Comparison of ENCODE assay signal across 8 cellular contexts in genomic region chr9:132141364-132141947, GRCh38. TPM values are rescaled to one million over a fixed set of nuclear protein-coding genes. Genes with fewer than 3 reads are reported as not detected.
A peak's percentile ranks its signal among the peaks of the same experiment; 100 is the strongest.
DNase-seq lines count a peak whose midpoint lies in the region; FAIRE-seq and TF ChIP-seq lines count a peak whose summit lies in the region.

No MANE protein-coding gene starts in this region.

- H3K4me3 ChIP-seq in small intestine (ENCODE audit: low read depth in 1 of 2, low read length in 2 of 2) (no peak overlapping the region), uterus (no peak overlapping the region)

- peak; percentile 85 for DNase-seq in DMS79 treated with DMSO at 0.1 percent for 48 hours (lab: John Stamatoyannopoulos, UW)
- peak; percentile 87 for DNase-seq in NCI-H2171 treated with DMSO at 0.1 percent for 48 hours (lab: John Stamatoyannopoulos, UW)
- DNase-seq in myocyte (ENCODE audit: low read depth) = peak; percentile 61
- no peak for DNase-seq in small intestine
- no peak for DNase-seq in SIG-M5 (lab: John Stamatoyannopoulos, UW)
- no peak for DNase-seq in uterus
- no peak for DNase-seq in ureter (ENCODE audit: low spot score)

- H3K9me3 Mint-ChIP-seq in dendritic cell treated with granulocyte-macrophage colony-stimulating factor and Interleukin-4, amounts not matched to agents 40 ng/mL and 50 ng/mL, for 4 days = no peaks in the 10 kb centered on the region

- H3K27ac ChIP-seq in small intestine (ENCODE audit: low read depth in 1 of 2, low read length in 1 of 2) = no peak overlapping the region
- no peak overlapping the region for H3K27ac ChIP-seq in uterus

- H3K36me3 Mint-ChIP-seq in dendritic cell treated with granulocyte-macrophage colony-stimulating factor and Interleukin-4, amounts not matched to agents 40 ng/mL and 50 ng/mL, for 4 days (ENCODE audit: low read depth) = no peaks in the 10 kb centered on the region

- 3 to 7% (median 5%) methylated on average over 24 of the region's 24 CpGs for WGBS in small intestine, 3 donors

- peak overlapping the region; percentile 64 for H3K4me3 Mint-ChIP-seq in dendritic cell treated with granulocyte-macrophage colony-stimulating factor and Interleukin-4, amounts not matched to agents 40 ng/mL and 50 ng/mL, for 4 days

- peaks cover 11% of the 10 kb centered on the region for H3K4me1 Mint-ChIP-seq in dendritic cell treated with granulocyte-macrophage colony-stimulating factor and Interleukin-4, amounts not matched to agents 40 ng/mL and 50 ng/mL, for 4 days (ENCODE audit: low read depth)

- no peaks in the 10 kb centered on the region for H3K36me3 ChIP-seq in small intestine (ENCODE audit: control insufficient read depth in 2 of 2, insufficient read depth in 2 of 2, low read length in 2 of 2)
- H3K36me3 ChIP-seq in uterus = no peaks in the 10 kb centered on the region

- H3K27me3 ChIP-seq in small intestine (ENCODE audit: control insufficient read depth in 2 of 2, insufficient read depth in 2 of 2, low read length in 2 of 2) = peaks cover 0 to 19% of the 10 kb centered on the region in 2 donors
- H3K27me3 ChIP-seq in uterus = peaks cover 0 to 22% of the 10 kb centered on the region in 2 donors

- TF ChIP-seq POLR2A in uterus (IDR thresholded peaks at IDR 0.05) = no peak

- no peak for FAIRE-seq in small intestine (lab: Jason Lieb, UNC)

- TF ChIP-seq CTCF in uterus (IDR thresholded peaks at IDR 0.05) = no peak

- H3K27me3 Mint-ChIP-seq in dendritic cell treated with granulocyte-macrophage colony-stimulating factor and Interleukin-4, amounts not matched to agents 40 ng/mL and 50 ng/mL, for 4 days = peaks cover 66% of the 10 kb centered on the region

- H3K9me3 ChIP-seq in small intestine (ENCODE audit: control insufficient read depth, low read depth) (no peaks in the 10 kb centered on the region), uterus (no peaks in the 10 kb centered on the region)

- H3K4me1 ChIP-seq in small intestine (ENCODE audit: control insufficient read depth in 2 of 2, insufficient read depth in 1 of 2, low read depth in 1 of 2, low read length in 1 of 2) (no peaks in the 10 kb centered on the region), uterus (no peaks in the 10 kb centered on the region)

- H3K27ac Mint-ChIP-seq in dendritic cell treated with granulocyte-macrophage colony-stimulating factor and Interleukin-4, amounts not matched to agents 40 ng/mL and 50 ng/mL, for 4 days = no peak overlapping the region

- intact Hi-C loops in dendritic cell treated with granulocyte-macrophage colony-stimulating factor and Interleukin-4, amounts not matched to agents 40 ng/mL and 50 ng/mL, for 4 days (cut with micrococcal nuclease) = no loop called here
- intact Hi-C loops in uterus (cut with DNase I; ENCODE audit: low total_unique reads) = no loop called here

RNA-seq across cellular contexts. Expression of gene NTNG2, which starts 20.4 kb away (rescaled TPM):
- total RNA-seq in myocyte (2.0 and 4.5 TPM in 2 replicates), uterus (1 to 10 TPM in 2 of 4 donors, not detected in 2; 1.4 to 4.4 TPM), ureter (2.2 TPM)
- 2.1 TPM for polyA plus RNA-seq in myocyte (2012)
- polyA plus RNA-seq in small intestine = under 1 TPM; 0.33 to 0.67 (median 0.54) TPM

Comparison
In these comparisons a context has a peak if more than half of its experiments do, and no peak if none do; other contexts are left out.
1. DNase-seq: peak in DMS79 treated with DMSO at 0.1 percent for 48 hours (single experiment), NCI-H2171 treated with DMSO at 0.1 percent for 48 hours (single experiment) and myocyte (single experiment); none in small intestine (single experiment), SIG-M5 (single experiment), uterus (0 of 2) and ureter (single experiment).